1 cellular context compared by ENCODE assay signal in the genomic region with DNA sequence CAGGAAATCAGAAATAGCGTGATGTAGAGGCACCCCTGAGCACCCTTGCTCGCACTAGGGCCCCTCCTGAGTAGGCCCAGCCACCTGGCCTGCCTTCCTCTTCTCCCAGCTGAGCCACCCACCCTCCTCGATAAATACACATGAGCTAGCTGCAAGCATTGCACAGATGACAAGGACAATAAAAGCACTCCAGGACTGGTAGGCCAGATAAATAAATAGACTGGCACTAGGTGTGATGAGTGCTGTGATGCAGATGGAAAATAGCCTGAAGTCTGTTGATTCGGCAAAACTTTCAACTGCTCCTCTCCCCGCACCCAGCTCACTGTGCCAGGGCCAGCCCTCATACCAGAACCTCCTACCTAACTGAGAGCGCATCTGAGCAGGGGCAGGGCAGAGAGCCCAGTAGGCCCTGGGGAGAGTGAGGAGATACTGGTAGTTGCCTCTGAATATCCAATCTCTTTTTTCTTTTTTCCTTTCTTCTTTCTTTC.
TF ChIP-seq lines count a peak whose summit lies in the region.

No MANE protein-coding gene starts in this region.

TF ChIP-seq in H1, 55 proteins besides CTCF, POLR2A, EP300 and RAD21:
- no peak for TF ChIP-seq KDM1A (IDR thresholded peaks at IDR 0.05; ENCODE audit: borderline replicate concordance, low read length)
- TF ChIP-seq SP2 (IDR thresholded peaks at IDR 0.05; ENCODE audit: low read length) = no peak
- no peak for TF ChIP-seq CEBPB (IDR thresholded peaks at IDR 0.05; ENCODE audit: low read depth, low read length)
- no peak for TF ChIP-seq YY1 (IDR thresholded peaks at IDR 0.05; ENCODE audit: low read depth, low read length)
- TF ChIP-seq, protein P1, sequence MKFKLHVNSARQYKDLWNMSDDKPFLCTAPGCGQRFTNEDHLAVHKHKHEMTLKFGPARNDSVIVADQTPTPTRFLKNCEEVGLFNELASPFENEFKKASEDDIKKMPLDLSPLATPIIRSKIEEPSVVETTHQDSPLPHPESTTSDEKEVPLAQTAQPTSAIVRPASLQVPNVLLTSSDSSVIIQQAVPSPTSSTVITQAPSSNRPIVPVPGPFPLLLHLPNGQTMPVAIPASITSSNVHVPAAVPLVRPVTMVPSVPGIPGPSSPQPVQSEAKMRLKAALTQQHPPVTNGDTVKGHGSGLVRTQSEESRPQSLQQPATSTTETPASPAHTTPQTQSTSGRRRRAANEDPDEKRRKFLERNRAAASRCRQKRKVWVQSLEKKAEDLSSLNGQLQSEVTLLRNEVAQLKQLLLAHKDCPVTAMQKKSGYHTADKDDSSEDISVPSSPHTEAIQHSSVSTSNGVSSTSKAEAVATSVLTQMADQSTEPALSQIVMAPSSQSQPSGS (IDR thresholded peaks at IDR 0.05; ENCODE audit: low read length) = no peak
- TF ChIP-seq PHF8 (conservative IDR thresholded peaks at IDR 0.05; ENCODE audit: low read depth, low read length) = no peak
- TF ChIP-seq BCL11A (IDR thresholded peaks at IDR 0.05; ENCODE audit: low read depth in 2 of 2, low read length in 2 of 2) = no peak
- no peak for TF ChIP-seq SIN3A (conservative IDR thresholded peaks at IDR 0.05 in 1 of 2, IDR thresholded peaks at IDR 0.05 in 1 of 2; ENCODE audit: low read depth in 1 of 2, low read length in 2 of 2)
- no peak for TF ChIP-seq RNF2 (IDR thresholded peaks at IDR 0.05; ENCODE audit: borderline replicate concordance, low read depth, low read length, missing control alignments, poor library complexity, severe bottlenecking)
- TF ChIP-seq HDAC6 (IDR thresholded peaks at IDR 0.05; ENCODE audit: low read depth, low read length) = no peak
- no peak for TF ChIP-seq JUN (IDR thresholded peaks at IDR 0.05; ENCODE audit: low read depth, low read length)
- TF ChIP-seq TEAD4 (IDR thresholded peaks at IDR 0.05; ENCODE audit: low read depth, low read length) = no peak
- no peak for TF ChIP-seq SIRT6 (IDR thresholded peaks at IDR 0.05; ENCODE audit: low read length)
- TF ChIP-seq RBBP5 (IDR thresholded peaks at IDR 0.05; ENCODE audit: borderline replicate concordance, low read depth, low read length) = no peak
- no peak for TF ChIP-seq GABPA (IDR thresholded peaks at IDR 0.05; ENCODE audit: borderline replicate concordance, insufficient read depth, low read length)
- no peak for TF ChIP-seq EZH2 (IDR thresholded peaks at IDR 0.05; ENCODE audit: low read depth, low read length, severe bottlenecking)
- TF ChIP-seq, protein P2, sequence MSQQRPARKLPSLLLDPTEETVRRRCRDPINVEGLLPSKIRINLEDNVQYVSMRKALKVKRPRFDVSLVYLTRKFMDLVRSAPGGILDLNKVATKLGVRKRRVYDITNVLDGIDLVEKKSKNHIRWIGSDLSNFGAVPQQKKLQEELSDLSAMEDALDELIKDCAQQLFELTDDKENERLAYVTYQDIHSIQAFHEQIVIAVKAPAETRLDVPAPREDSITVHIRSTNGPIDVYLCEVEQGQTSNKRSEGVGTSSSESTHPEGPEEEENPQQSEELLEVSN (IDR thresholded peaks at IDR 0.05) = no peak
TF ChIP-seq in H1: peak in this region for 0.
